28 cellular contexts compared by ENCODE assay signal in genomic region chr2:179376881-179377280, GRCh38.
DNase-seq lines count a peak whose midpoint lies in the region; ATAC-seq and TF ChIP-seq lines count a peak whose summit lies in the region.
"Had no signal": no experiment of that assay in that cellular context is flagged by ENCODE, and none has a peak within 500 bp of the region (broad histone marks: within the 10 kb centered on the region; RNA-seq: fewer than 3 reads in every experiment).

No MANE protein-coding gene starts in this region.

- no peaks in the 10 kb centered on the region for H3K9me3 ChIP-seq in AG04450 (ENCODE audit: control insufficient read depth, insufficient read depth, low read length)
- H3K9me3 ChIP-seq: esophagus squamous epithelium, ovary, testis had no signal

- H3K27me3 ChIP-seq in AG04450 (ENCODE audit: control insufficient read depth, insufficient read depth, low read length): peaks cover 5% of the 10 kb centered on the region
- H3K27me3 ChIP-seq: esophagus squamous epithelium, ovary, testis had no signal

- in situ Hi-C loops in astrocyte of the cerebellum (cut with HindIII; ENCODE audit: low sequenced_read_pairs): no loop called here

- H3K27me3 Mint-ChIP-seq in HFFc6 (ENCODE audit: insufficient read depth): no peaks in the 10 kb centered on the region; the same call in 1 of the 2 replicates

- POLR2A ChIA-PET in AG04450 (lab: Yijun Ruan, JAX): no interaction called here

- no peak overlapping the region for H3K4me3 Mint-ChIP-seq in HFFc6
- H3K4me3 Mint-ChIP-seq: B cell; brain; CD8-positive, alpha-beta T cell; immature natural killer cell; memory B cell; nephron progenitor cell; stimulated activated naive CD8-positive, alpha-beta T cell treated with anti-CD3 and anti-CD28 coated beads, Interleukin-15, Interleukin-2, amounts not matched to agents 100 ng/mL and 50 ng/mL, for 24 hours had no signal

- DNase-seq in AG04450 (ENCODE audit: low read depth, low spot score) (peak; percentile 26), HFFc6 (peak; percentile 53), astrocyte of the cerebellum (ENCODE audit: low read depth) (peak; percentile 68), fibroblast of pulmonary artery (ENCODE audit: low read depth) (peak; percentile 7), activated gamma-delta T cell treated with Interleukin-2 at 50 U/mL for 16 hours (no peak), NCI-H748 (lab: John Stamatoyannopoulos, UW; ENCODE audit: unreplicated experiment) (no peak)
- DNase-seq: activated T-cell treated with anti-CD3 and anti-CD28 coated beads, Interleukin-2, amount 50 U/mL, for 48 hours; CD8-positive, alpha-beta T cell; esophagus squamous epithelium; immature natural killer cell; left colon; NCI-H1417 treated with DMSO at 0.1 percent for 48 hours; NCI-H2029 treated with DMSO at 0.1 percent for 48 hours; NCI-H524 treated with DMSO at 0.1 percent for 48 hours; nephron progenitor cell; OCI-M1; ovary; retina; small intestine; T-helper 2 cell; testis had no signal

- H3K4me3 ChIP-seq in AG04450 (ENCODE audit: low read depth, low read length) (no peak overlapping the region), astrocyte of the cerebellum (ENCODE audit: low read depth, low read length) (no peak overlapping the region), fibroblast of pulmonary artery (replicated peaks; ENCODE audit: low read depth, low read length) (no peak overlapping the region)
- H3K4me3 ChIP-seq: esophagus squamous epithelium, ovary, testis had no signal

- no peaks in the 10 kb centered on the region for H3K9me3 Mint-ChIP-seq in HFFc6
- H3K9me3 Mint-ChIP-seq: CD8-positive, alpha-beta T cell; nephron progenitor cell; stimulated activated naive CD8-positive, alpha-beta T cell treated with anti-CD3 and anti-CD28 coated beads, Interleukin-15, Interleukin-2, amounts not matched to agents 100 ng/mL and 50 ng/mL, for 24 hours had no signal

- no peak for TF ChIP-seq CTCF in AG04450 (IDR thresholded peaks at IDR 0.05; ENCODE audit: low read depth, low read length)
- TF ChIP-seq CTCF in HFFc6 (IDR thresholded peaks at IDR 0.05): no peak
- TF ChIP-seq CTCF in astrocyte of the cerebellum (IDR thresholded peaks at IDR 0.05; ENCODE audit: low read depth, low read length, missing control alignments): no peak
- TF ChIP-seq CTCF in fibroblast of pulmonary artery (IDR thresholded peaks at IDR 0.05; ENCODE audit: low read length, missing control alignments): no peak

- CTCF ChIA-PET in AG04450 (lab: Charles Lee): interaction anchor here (1.5 kb wide), 1 partner anchor 34 kb away, joined by 3 read pairs; no protein-coding TSS in a partner anchor

- H3K36me3 Mint-ChIP-seq in HFFc6 (ENCODE audit: low read depth): no peaks in the 10 kb centered on the region
- H3K36me3 Mint-ChIP-seq: brain; CD8-positive, alpha-beta T cell; immature natural killer cell had no signal

- ATAC-seq in HG03571 (IDR thresholded peaks at IDR 0.05; ENCODE audit: unreplicated experiment) (no peak), GM18511 (IDR thresholded peaks at IDR 0.05; ENCODE audit: unreplicated experiment) (no peak)
- ATAC-seq: CD8-positive, alpha-beta T cell; HCT116; left colon had no signal

- peaks cover 16% of the 10 kb centered on the region for H3K4me1 Mint-ChIP-seq in HFFc6 (ENCODE audit: low read depth)
- H3K4me1 Mint-ChIP-seq: B cell, brain, immature natural killer cell, memory B cell, nephron progenitor cell had no signal

- no peak overlapping the region for H3K27ac ChIP-seq in AG04450 (ENCODE audit: low read depth, low read length)
- H3K27ac ChIP-seq: esophagus squamous epithelium, ovary, testis had no signal

- H3K27ac Mint-ChIP-seq in HFFc6: no peak overlapping the region
- H3K27ac Mint-ChIP-seq: B cell; brain; CD8-positive, alpha-beta T cell; immature natural killer cell; memory B cell; nephron progenitor cell; stimulated activated naive CD8-positive, alpha-beta T cell treated with anti-CD3 and anti-CD28 coated beads, Interleukin-15, Interleukin-2, amounts not matched to agents 100 ng/mL and 50 ng/mL, for 24 hours had no signal

Comparison
In these comparisons a context has a peak if more than half of its experiments do, and no peak if none do; other contexts are left out.
1. DNase-seq: peak in AG04450 (single experiment), HFFc6 (single experiment), astrocyte of the cerebellum (single experiment) and fibroblast of pulmonary artery (single experiment); none in activated gamma-delta T cell treated with Interleukin-2 at 50 U/mL for 16 hours (single experiment) and NCI-H748 (single experiment).